12 cellular contexts compared by ENCODE assay signal in genomic region chr2:106163948-106164580, GRCh38. TPM values are rescaled to one million over a fixed set of nuclear protein-coding genes. Genes with fewer than 3 reads are reported as not detected.
DNase-seq lines count a peak whose midpoint lies in the region; ATAC-seq and TF ChIP-seq lines count a peak whose summit lies in the region.
"Had no signal": no experiment of that assay in that cellular context is flagged by ENCODE, and none has a peak within 500 bp of the region (broad histone marks: within the 10 kb centered on the region; RNA-seq: fewer than 3 reads in every experiment).

No MANE protein-coding gene starts in this region.

- peaks cover 75% of the 10 kb centered on the region for H3K79me2 ChIP-seq in Loucy (ENCODE audit: insufficient read depth, low read length)

- DNase-seq in activated CD8-positive, alpha-beta memory T cell treated with anti-CD3 and anti-CD28 coated beads, Interleukin-2, amount 10 ng/mL, durations not matched to agents 7 days and 5 days, result no peak
- no peak for DNase-seq in activated CD8-positive, alpha-beta memory T cell treated with anti-CD3 and anti-CD28 coated beads, Interleukin-2, amount 50 U/mL, for 4 hours
- peak; percentile 27 to 34 for DNase-seq in cardiac fibroblast (ENCODE audit: low read depth in 2 of 2)
- DNase-seq in progenitor cell of endocrine pancreas (ENCODE audit: low spot score, unreplicated experiment), result no peak
- DNase-seq in GM03348 (ENCODE audit: low spot score), result no peak
- no peak for DNase-seq in WERI-Rb-1
- DNase-seq: cortex of kidney, DMS79, MG63, SW 1271 had no signal

- H3K27me3 ChIP-seq in Loucy (ENCODE audit: insufficient read depth, low read length, poor library complexity, severe bottlenecking) (no peaks in the 10 kb centered on the region), WERI-Rb-1 (ENCODE audit: insufficient read depth, low read depth, severe bottlenecking) (no peaks in the 10 kb centered on the region)
- H3K27me3 ChIP-seq: MG63 had no signal

- H3K36me3 Mint-ChIP-seq in activated CD8-positive, alpha-beta memory T cell treated with anti-CD3 and anti-CD28 coated beads, Interleukin-2, amount 10 ng/mL, durations not matched to agents 7 days and 5 days, result peaks cover 33% of the 10 kb centered on the region
- peaks cover 10% of the 10 kb centered on the region for H3K36me3 Mint-ChIP-seq in progenitor cell of endocrine pancreas (ENCODE audit: insufficient read depth)

- H4K20me1 ChIP-seq in Loucy (ENCODE audit: insufficient read depth, low read length, poor library complexity, severe bottlenecking), result no peaks in the 10 kb centered on the region

- no peak overlapping the region for H3K27ac ChIP-seq in WERI-Rb-1

- TF ChIP-seq CTCF in Loucy (conservative IDR thresholded peaks at IDR 0.05; ENCODE audit: low read length), result no peak
- no peak for TF ChIP-seq CTCF in cardiac fibroblast (IDR thresholded peaks at IDR 0.05; ENCODE audit: low read depth, low read length)
- TF ChIP-seq CTCF in progenitor cell of endocrine pancreas (IDR thresholded peaks at IDR 0.05; ENCODE audit: unreplicated experiment), result no peak
- TF ChIP-seq CTCF in WERI-Rb-1 (IDR thresholded peaks at IDR 0.05; ENCODE audit: low read depth, low read length), result no peak

- no peaks in the 10 kb centered on the region for H3K9me2 ChIP-seq in Loucy (replicated peaks; ENCODE audit: low read depth, low read length)

- H3K4me2 ChIP-seq in Loucy (ENCODE audit: low read depth, low read length, poor library complexity, severe bottlenecking), result peak overlapping the region; percentile 20

- no peak overlapping the region for H3K9ac ChIP-seq in Loucy (ENCODE audit: low read depth, low read length, poor library complexity, severe bottlenecking)

- no peak for ATAC-seq in activated CD8-positive, alpha-beta memory T cell treated with anti-CD3 and anti-CD28 coated beads, Interleukin-2, amount 10 ng/mL, durations not matched to agents 7 days and 5 days
- ATAC-seq in HG03039 (IDR thresholded peaks at IDR 0.05; ENCODE audit: unreplicated experiment), result no peak

- H3K9me3 ChIP-seq in Loucy (ENCODE audit: insufficient read depth, low read depth, low read length) (no peaks in the 10 kb centered on the region), WERI-Rb-1 (ENCODE audit: severe bottlenecking) (no peaks in the 10 kb centered on the region)
- H3K9me3 ChIP-seq: MG63 had no signal

- H3K9me3 Mint-ChIP-seq in activated CD8-positive, alpha-beta memory T cell treated with anti-CD3 and anti-CD28 coated beads, Interleukin-2, amount 10 ng/mL, durations not matched to agents 7 days and 5 days (ENCODE audit: low read depth), result no peaks in the 10 kb centered on the region
- no peaks in the 10 kb centered on the region for H3K9me3 Mint-ChIP-seq in progenitor cell of endocrine pancreas (ENCODE audit: low read depth)

- no peak overlapping the region for H3K4me3 ChIP-seq in Loucy (ENCODE audit: low read length, poor library complexity, severe bottlenecking)
- no peak overlapping the region for H3K4me3 ChIP-seq in cardiac fibroblast (replicated peaks in 1 of 2; ENCODE audit: low read depth in 2 of 2, low read length in 2 of 2)
- H3K4me3 ChIP-seq in WERI-Rb-1 (ENCODE audit: low read depth, low read length), result no peak overlapping the region
- H3K4me3 ChIP-seq: MG63 had no signal

- H3F3A ChIP-seq in Loucy (ENCODE audit: low read depth), result peaks cover 20% of the 10 kb centered on the region

- no peak overlapping the region for H2AFZ ChIP-seq in Loucy (ENCODE audit: low read length)

- H3K36me3 ChIP-seq in Loucy (ENCODE audit: insufficient read depth, low read length), result 0 out of 2 replicates have a peak, but pooled peaks cover 8% of the 10 kb centered on the region
- peaks cover 29% of the 10 kb centered on the region for H3K36me3 ChIP-seq in WERI-Rb-1

- peak overlapping the region; percentile 16 for H3K27ac Mint-ChIP-seq in activated CD8-positive, alpha-beta memory T cell treated with anti-CD3 and anti-CD28 coated beads, Interleukin-2, amount 10 ng/mL, durations not matched to agents 7 days and 5 days
- H3K27ac Mint-ChIP-seq in progenitor cell of endocrine pancreas, result peak overlapping the region; percentile 83

- no peak overlapping the region for H3K4me3 Mint-ChIP-seq in activated CD8-positive, alpha-beta memory T cell treated with anti-CD3 and anti-CD28 coated beads, Interleukin-2, amount 10 ng/mL, durations not matched to agents 7 days and 5 days
- no peak overlapping the region for H3K4me3 Mint-ChIP-seq in progenitor cell of endocrine pancreas (ENCODE audit: low read depth)

- peaks cover 74% of the 10 kb centered on the region for H3K4me1 ChIP-seq in Loucy (ENCODE audit: insufficient read depth, low read length, poor library complexity, severe bottlenecking)

- H3K27me3 Mint-ChIP-seq in activated CD8-positive, alpha-beta memory T cell treated with anti-CD3 and anti-CD28 coated beads, Interleukin-2, amount 10 ng/mL, durations not matched to agents 7 days and 5 days, result no peaks in the 10 kb centered on the region
- no peaks in the 10 kb centered on the region for H3K27me3 Mint-ChIP-seq in progenitor cell of endocrine pancreas

- CTCF ChIA-PET in activated CD8-positive, alpha-beta memory T cell treated with anti-CD3 and anti-CD28 coated beads, Interleukin-2, amount 10 ng/mL, durations not matched to agents 7 days and 5 days (lab: Charles Lee), result interaction anchor here (1.1 kb wide), 1 partner anchor 10 kb away, joined by 3 read pairs; no protein-coding TSS in a partner anchor

- H3K4me1 Mint-ChIP-seq in activated CD8-positive, alpha-beta memory T cell treated with anti-CD3 and anti-CD28 coated beads, Interleukin-2, amount 10 ng/mL, durations not matched to agents 7 days and 5 days, result peaks cover 59% of the 10 kb centered on the region
- peaks cover 54% of the 10 kb centered on the region for H3K4me1 Mint-ChIP-seq in progenitor cell of endocrine pancreas (ENCODE audit: low read depth)

RNA-seq across cellular contexts. Expression of gene UXS1, which starts 30.0 kb away (rescaled TPM):
- total RNA-seq in activated CD8-positive, alpha-beta memory T cell treated with anti-CD3 and anti-CD28 coated beads, Interleukin-2, amount 10 ng/mL, durations not matched to agents 7 days and 5 days, result 100 to 1,000 TPM in 1 of 2 experiments, 10 to 100 TPM in 1; 90.0 to 115 TPM
- total RNA-seq in progenitor cell of endocrine pancreas, result 60.7 and 62.1 TPM in 2 replicates

Comparison
In these comparisons a context has a peak if more than half of its experiments do, and no peak if none do; other contexts are left out.
1. DNase-seq: peak in cardiac fibroblast (2 of 2); none in activated CD8-positive, alpha-beta memory T cell treated with anti-CD3 and anti-CD28 coated beads, Interleukin-2, amount 10 ng/mL, durations not matched to agents 7 days and 5 days (single experiment), activated CD8-positive, alpha-beta memory T cell treated with anti-CD3 and anti-CD28 coated beads, Interleukin-2, amount 50 U/mL, for 4 hours (single experiment), progenitor cell of endocrine pancreas (single experiment), GM03348 (single experiment) and WERI-Rb-1 (single experiment).